Comparison of ENCODE assay signal across 8 cellular contexts in the genomic region with DNA sequence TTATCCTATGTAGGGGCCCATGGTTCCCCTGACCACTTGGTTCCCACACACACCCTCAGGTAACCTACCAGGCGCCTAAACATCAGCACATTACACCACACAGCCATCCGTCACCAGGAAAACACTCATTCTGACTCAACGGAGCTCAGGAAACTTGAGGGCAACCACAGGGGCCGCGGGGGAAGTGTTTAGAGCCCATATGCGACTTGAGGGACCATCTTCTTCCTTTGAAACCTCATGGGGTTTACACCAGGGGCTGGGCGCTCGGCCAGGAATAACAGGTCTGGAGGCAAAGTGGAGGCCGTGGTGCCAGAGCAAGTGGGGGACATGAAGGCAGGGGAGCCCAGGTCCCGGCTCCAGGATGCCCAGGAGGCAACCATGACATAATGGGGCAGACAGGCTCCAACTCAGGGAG. TPM values are rescaled to one million over a fixed set of nuclear protein-coding genes. Genes with fewer than 3 reads are reported as not detected.
A peak's percentile ranks its signal among the peaks of the same experiment; 100 is the strongest.
DNase-seq lines count a peak whose midpoint lies in the region; TF ChIP-seq lines count a peak whose summit lies in the region.

No MANE protein-coding gene starts in this region.

- H3K4me1 ChIP-seq in HUES64 (ENCODE audit: insufficient read depth, low read length) (no peaks in the 10 kb centered on the region), ovary (ENCODE audit: insufficient read depth) (no peaks in the 10 kb centered on the region)

- peaks cover 24% of the 10 kb centered on the region for H3K27me3 ChIP-seq in HUES64 (ENCODE audit: insufficient read depth, low read length)
- no peaks in the 10 kb centered on the region for H3K27me3 ChIP-seq in ovary

- no peak for TF ChIP-seq EP300 in ovary (IDR thresholded peaks at IDR 0.05)

- intact Hi-C loops in ovary (cut with DNase I), result no loop called here

- no peaks in the 10 kb centered on the region for H3K9me3 ChIP-seq in HUES64 (ENCODE audit: insufficient read depth, low read depth, low read length)
- no peaks in the 10 kb centered on the region for H3K9me3 ChIP-seq in ovary

- TF ChIP-seq POLR2A in ovary (IDR thresholded peaks at IDR 0.05), result no peak

- H3K9ac ChIP-seq in HUES64 (ENCODE audit: low read depth, low read length), result no peak overlapping the region

- no peak overlapping the region for H3K27ac ChIP-seq in HUES64 (ENCODE audit: low read depth, low read length)
- peak overlapping the region in 1 of 2 donors; percentile 26 for H3K27ac ChIP-seq in coronary artery
- H3K27ac ChIP-seq in ovary, result no peak overlapping the region

- TF ChIP-seq CTCF in coronary artery (IDR thresholded peaks at IDR 0.05), result no peak
- no peak for TF ChIP-seq CTCF in retinal pigment epithelial cell (conservative IDR thresholded peaks at IDR 0.05; ENCODE audit: low read depth, low read length)
- TF ChIP-seq CTCF in ovary (IDR thresholded peaks at IDR 0.05), result no peak

- DNase-seq in AG08395 (ENCODE audit: low spot score) (peak; percentile 65), coronary artery (ENCODE audit: low spot score) (no peak), retinal pigment epithelial cell (ENCODE audit: low read depth) (no peak), ovary (no peak), NCI-H774 (lab: John Stamatoyannopoulos, UW) (no peak), iPS-NIHi11 (ENCODE audit: low spot score) (no peak)
- peak; percentile 59 for DNase-seq in activated CD4-positive, alpha-beta T cell treated with anti-CD3 and anti-CD28 coated beads for 1 hour

- 84% methylated on average over 10 of the region's 10 CpGs for WGBS in HUES64
- WGBS in ovary, 3 donors, result 71 to 79% (median 76%) methylated on average over 10 of the region's 10 CpGs

- no peaks in the 10 kb centered on the region for H3K36me3 ChIP-seq in HUES64 (ENCODE audit: insufficient read depth, low read length)
- H3K36me3 ChIP-seq in ovary, result no peaks in the 10 kb centered on the region

- 0 out of 2 replicates have a peak overlapping the region, but pooled peaks have one; percentile 88 for H3K4me3 ChIP-seq in HUES64 (ENCODE audit: low read length)
- H3K4me3 ChIP-seq in coronary artery, result peak overlapping the region; percentile 98
- peak overlapping the region; percentile 75 for H3K4me3 ChIP-seq in retinal pigment epithelial cell (ENCODE audit: low read length)
- H3K4me3 ChIP-seq in ovary, result no peak overlapping the region

RNA-seq across cellular contexts. Expression of gene STX1A, which starts 1.5 kb away (rescaled TPM):
- 4.5 TPM for polyA plus RNA-seq in HUES64 (2013, experiment 1 of 2)
- 6.1 TPM for polyA plus RNA-seq in HUES64 (2013, experiment 2 of 2)
- total RNA-seq in ovary, result 10 to 100 TPM in 1 of 7 donors, 1 to 10 TPM in 6; 4.5 to 11.3 (median 6.4) TPM
- polyA plus RNA-seq in ovary, result 1 to 10 TPM; 1.6 to 5.1 TPM

RNA-seq across cellular contexts. Expression of gene ABHD11, which starts 20.6 kb away (rescaled TPM):
- polyA plus RNA-seq in HUES64 (2013, experiment 1 of 2), result 13.1 TPM
- 10.2 TPM for polyA plus RNA-seq in HUES64 (2013, experiment 2 of 2)
- total RNA-seq in ovary, result 10 to 100 TPM in 4 of 7 donors, 1 to 10 TPM in 3; 8.0 to 34.6 (median 11.4) TPM
- polyA plus RNA-seq in ovary, result 10 to 100 TPM; 10.7 to 11.9 TPM

RNA-seq across cellular contexts. Expression of gene BUD23, which starts 34.6 kb away (rescaled TPM):
- 64.4 TPM for polyA plus RNA-seq in HUES64 (2013, experiment 1 of 2)
- 58.6 TPM for polyA plus RNA-seq in HUES64 (2013, experiment 2 of 2)
- total RNA-seq in ovary, result 10 to 100 TPM; 19.8 to 62.9 (median 53.3) TPM
- 10 to 100 TPM; 49.0 to 52.3 TPM for polyA plus RNA-seq in ovary

RNA-seq across cellular contexts. Expression of gene DNAJC30, which starts 34.7 kb away (rescaled TPM):
- polyA plus RNA-seq in HUES64 (2013, experiment 1 of 2), result 5.5 TPM
- polyA plus RNA-seq in HUES64 (2013, experiment 2 of 2), result 4.4 TPM
- 10 to 100 TPM in 5 of 7 donors, 1 to 10 TPM in 2; 7.1 to 16.1 (median 13.0) TPM for total RNA-seq in ovary
- 1 to 10 TPM; 7.5 to 8.8 TPM for polyA plus RNA-seq in ovary

RNA-seq across cellular contexts. Expression of gene VPS37D, which starts 50.4 kb away (rescaled TPM):
- 2.5 TPM for polyA plus RNA-seq in HUES64 (2013, experiment 1 of 2)
- polyA plus RNA-seq in HUES64 (2013, experiment 2 of 2), result 3.6 TPM
- 1 to 10 TPM; 4.7 to 8.8 (median 6.3) TPM for total RNA-seq in ovary
- 1 to 10 TPM in 1 of 2 donors, under 1 TPM in 1; 0.28 to 6.1 TPM for polyA plus RNA-seq in ovary

Comparison
In these comparisons a context has a peak if more than half of its experiments do, and no peak if none do; other contexts are left out.
1. DNase-seq: peak in AG08395 (single experiment) and activated CD4-positive, alpha-beta T cell treated with anti-CD3 and anti-CD28 coated beads for 1 hour (single experiment); none in coronary artery (single experiment), retinal pigment epithelial cell (single experiment), ovary (0 of 5), NCI-H774 (single experiment) and iPS-NIHi11 (single experiment).